ENCODE assay signal across 22 cellular contexts in genomic region chr16:49733278-49734009, GRCh38.
"Had no signal": no experiment of that assay in that cellular context is flagged by ENCODE, and none has a peak within 500 bp of the region (broad histone marks: within the 10 kb centered on the region; RNA-seq: fewer than 3 reads in every experiment).

No MANE protein-coding gene starts in this region.

- H3K27me3 Mint-ChIP-seq: naive thymus-derived CD4-positive, alpha-beta T cell; progenitor cell of endocrine pancreas; T-cell had no signal

- H3K4me1 ChIP-seq: lower lobe of right lung, upper lobe of right lung had no signal

- H3K4me1 Mint-ChIP-seq: activated naive CD8-positive, alpha-beta T cell treated with anti-CD3 and anti-CD28 coated beads, Interleukin-2, amount 10 ng/mL, durations not matched to agents 7 days and 5 days; naive thymus-derived CD4-positive, alpha-beta T cell; T-cell had no signal

- H3K27me3 ChIP-seq: upper lobe of right lung had no signal

- DNase-seq: activated CD4-positive, alpha-beta T cell treated with anti-CD3 and anti-CD28 coated beads for 4 hours; activated CD4-positive, alpha-beta T cell treated with anti-CD3 and anti-CD28 coated beads, Interleukin-2, amount 50 U/mL, for 48 hours; activated CD4-positive, CD25-positive, alpha-beta regulatory T cell; activated effector memory CD4-positive, alpha-beta T cell treated with Interleukin-2 at 50 U/mL for 16 hours; activated naive CD4-positive, alpha-beta T cell treated with anti-CD3 and anti-CD28 coated beads for 36 hours; activated naive CD8-positive, alpha-beta T cell treated with anti-CD3 and anti-CD28 coated beads, Interleukin-2, amount 10 ng/mL, durations not matched to agents 7 days and 5 days; activated T-cell treated with anti-CD3 and anti-CD28 coated beads, Interleukin-2, amount 50 U/mL, for 72 hours; amygdala; cerebellar nuclear complex; endodermal cell; foreskin fibroblast; lower lobe of right lung; naive thymus-derived CD4-positive, alpha-beta T cell; stimulated activated CD4-positive, alpha-beta T cell treated with anti-CD3 and anti-CD28 coated beads, Interleukin-4, amount 100 ng/mL, for 24 hours; stimulated activated naive CD4-positive, alpha-beta T cell treated with Interleukin-2 at 50 U/mL for 16 hours; T-cell; upper lobe of right lung had no signal

- H3K4me3 Mint-ChIP-seq: activated naive CD4-positive, alpha-beta T cell treated with anti-CD3 and anti-CD28 coated beads for 36 hours; activated naive CD8-positive, alpha-beta T cell treated with anti-CD3 and anti-CD28 coated beads, Interleukin-2, amount 10 ng/mL, durations not matched to agents 7 days and 5 days; activated T-cell treated with anti-CD3 and anti-CD28 coated beads, Interleukin-2, amount 50 U/mL, for 72 hours; endodermal cell; naive thymus-derived CD4-positive, alpha-beta T cell; T-cell had no signal

- H3K4me3 ChIP-seq: coronary artery, lower lobe of right lung, thoracic aorta, upper lobe of right lung had no signal

- H3K9me3 ChIP-seq: upper lobe of right lung had no signal

- H3K27ac Mint-ChIP-seq: activated naive CD4-positive, alpha-beta T cell treated with anti-CD3 and anti-CD28 coated beads for 36 hours; activated naive CD8-positive, alpha-beta T cell treated with anti-CD3 and anti-CD28 coated beads, Interleukin-2, amount 10 ng/mL, durations not matched to agents 7 days and 5 days; activated T-cell treated with anti-CD3 and anti-CD28 coated beads, Interleukin-2, amount 50 U/mL, for 72 hours; endodermal cell; progenitor cell of endocrine pancreas; T-cell had no signal

- H3K27ac ChIP-seq: coronary artery, lower lobe of right lung, thoracic aorta, upper lobe of right lung had no signal

- H3K36me3 Mint-ChIP-seq: activated naive CD8-positive, alpha-beta T cell treated with anti-CD3 and anti-CD28 coated beads, Interleukin-2, amount 10 ng/mL, durations not matched to agents 7 days and 5 days; T-cell had no signal

- FAIRE-seq: bronchial epithelial cell, kidney had no signal

- H3K9me3 Mint-ChIP-seq: activated T-cell treated with anti-CD3 and anti-CD28 coated beads, Interleukin-2, amount 50 U/mL, for 72 hours had no signal

- H3K36me3 ChIP-seq: lower lobe of right lung, thoracic aorta, upper lobe of right lung had no signal
